In genomic region chr10:28975891-28976471, GRCh38 we compare ENCODE assay signal across 11 cellular contexts.
DNase-seq lines count a peak whose midpoint lies in the region; ATAC-seq and TF ChIP-seq lines count a peak whose summit lies in the region.
"Had no signal": no experiment of that assay in that cellular context is flagged by ENCODE, and none has a peak within 500 bp of the region (broad histone marks: within the 10 kb centered on the region; RNA-seq: fewer than 3 reads in every experiment).

No MANE protein-coding gene starts in this region.

- in situ Hi-C loops in KBM-7 (cut with MboI; ENCODE audit: low pct_unique_long_range_greater_than_20kb, low sequenced_read_pairs), result loop anchor here (25.0 kb wide), 1 partner anchor 314 kb away; no protein-coding TSS in a partner anchor

- TF ChIP-seq CTCF in fibroblast of mammary gland (conservative IDR thresholded peaks at IDR 0.05; ENCODE audit: control insufficient read depth, insufficient read depth, low read depth, low read length), result no peak

- ATAC-seq in HG02678 (IDR thresholded peaks at IDR 0.05; ENCODE audit: unreplicated experiment), result no peak

- no peaks in the 10 kb centered on the region for H3K9me3 ChIP-seq in HUES48 (ENCODE audit: control insufficient read depth, insufficient read depth, low read length)
- H3K9me3 ChIP-seq: thyroid gland had no signal

- H3K27ac ChIP-seq in HUES48 (ENCODE audit: low read depth, low read length), result peak overlapping the region; percentile 78
- H3K27ac ChIP-seq: thyroid gland had no signal

- peak; percentile 99 for DNase-seq in NCI-H69 (lab: John Stamatoyannopoulos, UW)
- peak; percentile 15 for DNase-seq in fibroblast of mammary gland (ENCODE audit: low read depth)
- peak; percentile 82 for DNase-seq in skeletal muscle cell (ENCODE audit: low read depth)
- no peak for DNase-seq in activated CD4-positive, CD25-positive, alpha-beta regulatory T cell treated with anti-CD3 and anti-CD28 coated beads, Interleukin-2, amount 50 U/mL, for 72 hours
- no peak for DNase-seq in KBM-7
- DNase-seq in effector CD4-positive, alpha-beta T cell, result no peak
- DNase-seq: kidney, occipital lobe, thyroid gland had no signal

- H3K9ac ChIP-seq in HUES48 (ENCODE audit: low read depth, low read length), result no peak overlapping the region

- H3K4me1 ChIP-seq in HUES48 (ENCODE audit: control insufficient read depth, insufficient read depth, low read length), result peaks cover 13% of the 10 kb centered on the region

- no peaks in the 10 kb centered on the region for H3K36me3 ChIP-seq in HUES48 (ENCODE audit: control insufficient read depth, insufficient read depth, low read length)
- H3K36me3 ChIP-seq: thyroid gland had no signal

- H3K27me3 ChIP-seq in HUES48 (ENCODE audit: control insufficient read depth, insufficient read depth, low read length), result no peaks in the 10 kb centered on the region
- H3K27me3 ChIP-seq: thyroid gland had no signal

- H3K4me3 ChIP-seq in HUES48 (ENCODE audit: low read depth, low read length) (no peak overlapping the region), fibroblast of mammary gland (ENCODE audit: control insufficient read depth, low read depth, low read length) (no peak overlapping the region), skeletal muscle cell (ENCODE audit: low read depth, low read length) (no peak overlapping the region)
- H3K4me3 ChIP-seq: thyroid gland had no signal

Comparison
In these comparisons a context has a peak if more than half of its experiments do, and no peak if none do; other contexts are left out.
1. DNase-seq: peak in NCI-H69 (single experiment), fibroblast of mammary gland (single experiment) and skeletal muscle cell (single experiment); none in activated CD4-positive, CD25-positive, alpha-beta regulatory T cell treated with anti-CD3 and anti-CD28 coated beads, Interleukin-2, amount 50 U/mL, for 72 hours (single experiment), KBM-7 (single experiment) and effector CD4-positive, alpha-beta T cell (single experiment).